18 cellular contexts compared by ENCODE assay signal in genomic region chr10:18362892-18363291, GRCh38.
DNase-seq lines count a peak whose midpoint lies in the region; ATAC-seq, FAIRE-seq and TF ChIP-seq lines count a peak whose summit lies in the region.
"Had no signal": no experiment of that assay in that cellular context is flagged by ENCODE, and none has a peak within 500 bp of the region (broad histone marks: within the 10 kb centered on the region; RNA-seq: fewer than 3 reads in every experiment).

No MANE protein-coding gene starts in this region.

- intact Hi-C loops in GM12878 (cut with micrococcal nuclease; ENCODE audit: unreplicated experiment) = no loop called here

- H3K9me3 Mint-ChIP-seq in activated CD8-positive, alpha-beta T cell treated with anti-CD3 and anti-CD28 coated beads, Interleukin-2, amount 10 ng/mL, durations not matched to agents 7 days and 5 days (ENCODE audit: insufficient read depth) = no peaks in the 10 kb centered on the region

- H3K79me2 ChIP-seq in MM.1S (ENCODE audit: low read length) (no peaks in the 10 kb centered on the region), GM12878 (ENCODE audit: control insufficient read depth, insufficient read depth, low read length) (no peaks in the 10 kb centered on the region)

- peak; percentile 35 for DNase-seq in MM.1S
- DNase-seq in NCI-H82 treated with DMSO at 0.1 percent for 48 hours (lab: John Stamatoyannopoulos, UW; ENCODE audit: unreplicated experiment) = peak; percentile 65
- no peak for DNase-seq in GM12878 (ENCODE audit: low read depth, low spot score)
- DNase-seq in foreskin fibroblast = no peak
- DNase-seq in activated CD8-positive, alpha-beta T cell treated with anti-CD3 and anti-CD28 coated beads, Interleukin-2, amount 10 ng/mL, durations not matched to agents 7 days and 5 days = no peak
- no peak for DNase-seq in stimulated activated CD4-positive, alpha-beta T cell treated with anti-CD3 and anti-CD28 coated beads, Interleukin-4, amount 100 ng/mL, for 24 hours
- DNase-seq: C1 segment of cervical spinal cord; Calu3; CD4-positive, alpha-beta memory T cell; COR-L47; DMS53; DMS79 treated with DMSO at 0.1 percent for 48 hours; GF-D8; GOT3; HFFc6 had no signal

- H4K20me1 ChIP-seq in MM.1S (ENCODE audit: insufficient read depth, low read length) = no peaks in the 10 kb centered on the region
- H4K20me1 ChIP-seq in GM12878 (ENCODE audit: control insufficient read depth, insufficient read depth) = no peaks in the 10 kb centered on the region

- H3K36me3 Mint-ChIP-seq in activated CD8-positive, alpha-beta T cell treated with anti-CD3 and anti-CD28 coated beads, Interleukin-2, amount 10 ng/mL, durations not matched to agents 7 days and 5 days (ENCODE audit: low read depth) = no peaks in the 10 kb centered on the region
- H3K36me3 Mint-ChIP-seq: CD4-positive, alpha-beta memory T cell had no signal

- H3K36me3 ChIP-seq in MM.1S (replicated peaks; ENCODE audit: insufficient read depth, low read length) (no peaks in the 10 kb centered on the region), GM12878 (ENCODE audit: control insufficient read depth in 2 of 2, insufficient read depth in 2 of 2, low read length in 1 of 2) (no peaks in the 10 kb centered on the region)
- H3K36me3 ChIP-seq: HAP-1 had no signal

- H2AFZ ChIP-seq in MM.1S (ENCODE audit: low read length) = no peak overlapping the region; the same call in 1 of the 2 replicates
- H2AFZ ChIP-seq in GM12878 (ENCODE audit: control insufficient read depth, low read depth, low read length) = no peak overlapping the region

- POLR2A ChIA-PET in GM12878 (lab: Charles Lee) = no interaction called here
- POLR2A ChIA-PET in activated CD8-positive, alpha-beta T cell treated with anti-CD3 and anti-CD28 coated beads, Interleukin-2, amount 10 ng/mL, durations not matched to agents 7 days and 5 days (lab: Charles Lee) = no interaction called here

- SMC1A ChIA-PET in GM12878 (lab: Charles Lee; ENCODE audit: uncharacterized antibody, unreplicated experiment) = interaction anchor here (0.6 to 1.6 kb wide), 5 partner anchors 10 to 215 kb away, joined by 3 to 4 read pairs (median 3); no protein-coding TSS in a partner anchor

- no peak for TF ChIP-seq EP300 in GM12878 (IDR thresholded peaks at IDR 0.05; ENCODE audit: borderline replicate concordance in 1 of 2, control insufficient read depth in 1 of 2, low read depth in 2 of 2, low read length in 2 of 2)

- no TSS peak for BruUV-seq in GM12878 (replicated peaks; lab: Mats Ljungman, UMichigan)

- H3K27me3 ChIP-seq in MM.1S (replicated peaks; ENCODE audit: insufficient read depth, low read length) = no peaks in the 10 kb centered on the region
- no peaks in the 10 kb centered on the region for H3K27me3 ChIP-seq in GM12878 (replicated peaks in 1 of 2; ENCODE audit: control insufficient read depth in 2 of 2, insufficient read depth in 2 of 2, low read length in 1 of 2)

- no peak for TF ChIP-seq POLR2A in GM12878 (IDR thresholded peaks at IDR 0.05; ENCODE audit: low read depth, low read length)

- H3K4me3 Mint-ChIP-seq in activated CD8-positive, alpha-beta T cell treated with anti-CD3 and anti-CD28 coated beads, Interleukin-2, amount 10 ng/mL, durations not matched to agents 7 days and 5 days = no peak overlapping the region
- H3K4me3 Mint-ChIP-seq: CD4-positive, alpha-beta memory T cell; HFFc6 had no signal

- H3K27ac Mint-ChIP-seq in activated CD8-positive, alpha-beta T cell treated with anti-CD3 and anti-CD28 coated beads, Interleukin-2, amount 10 ng/mL, durations not matched to agents 7 days and 5 days = no peak overlapping the region
- H3K27ac Mint-ChIP-seq: CD4-positive, alpha-beta memory T cell; HFFc6 had no signal

- no peaks in the 10 kb centered on the region for H3F3A ChIP-seq in MM.1S (ENCODE audit: insufficient read depth, low read length)

- H3K9me3 ChIP-seq in MM.1S (replicated peaks; ENCODE audit: insufficient read depth, low read length) = no peaks in the 10 kb centered on the region
- no peaks in the 10 kb centered on the region for H3K9me3 ChIP-seq in GM12878 (replicated peaks; ENCODE audit: control insufficient read depth, insufficient read depth, low read length)
- H3K9me3 ChIP-seq: HAP-1 had no signal

- H3K4me1 ChIP-seq in MM.1S (ENCODE audit: low read length) (no peaks in the 10 kb centered on the region), GM12878 (ENCODE audit: control insufficient read depth, insufficient read depth, low read length) (no peaks in the 10 kb centered on the region)

- peak; percentile 18; the same call in 1 of the 3 replicates for ATAC-seq in GM12878
- no peak for ATAC-seq in activated CD8-positive, alpha-beta T cell treated with anti-CD3 and anti-CD28 coated beads, Interleukin-2, amount 10 ng/mL, durations not matched to agents 7 days and 5 days

- H3K4me1 Mint-ChIP-seq in activated CD8-positive, alpha-beta T cell treated with anti-CD3 and anti-CD28 coated beads, Interleukin-2, amount 10 ng/mL, durations not matched to agents 7 days and 5 days (ENCODE audit: low read depth) = no peaks in the 10 kb centered on the region
- H3K4me1 Mint-ChIP-seq: CD4-positive, alpha-beta memory T cell had no signal

- H3K9ac ChIP-seq in MM.1S (ENCODE audit: low read length) (no peak overlapping the region), GM12878 (ENCODE audit: control insufficient read depth, insufficient read depth, low read length) (no peak overlapping the region)

- TF ChIP-seq CTCF in MM.1S (IDR thresholded peaks at IDR 0.05; ENCODE audit: low read length) = no peak
- TF ChIP-seq CTCF in GM12878 (IDR thresholded peaks at IDR 0.05 in 2 of 3, conservative IDR thresholded peaks at IDR 0.05 in 1 of 3; ENCODE audit: control insufficient read depth in 2 of 3, extremely low read depth in 1 of 3, insufficient read depth in 1 of 3, low read depth in 3 of 3, low read length in 3 of 3) = no peak
- TF ChIP-seq CTCF in foreskin fibroblast (IDR thresholded peaks at IDR 0.05; ENCODE audit: low read depth, low read length) = no peak

- in situ Hi-C loops in GM12878 (cut with MboI) = no loop called here

- RAD21 ChIA-PET in GM12878 (lab: Charles Lee; ENCODE audit: unreplicated experiment) = no interaction called here

- 26% methylated on average over 1 of the region's 1 CpG for WGBS in GM12878 (ENCODE audit: insufficient coverage, insufficient replicate concordance, low lambda C conversion rate, missing lambda C conversion rate)

- CTCF ChIA-PET in GM12878 (lab: Yijun Ruan, JAX) = interaction anchor here (1.3 kb wide), 1 partner anchor 9 kb away, joined by 8 read pairs; no protein-coding TSS in a partner anchor
- CTCF ChIA-PET in activated CD8-positive, alpha-beta T cell treated with anti-CD3 and anti-CD28 coated beads, Interleukin-2, amount 10 ng/mL, durations not matched to agents 7 days and 5 days (lab: Charles Lee) = no interaction called here

- H3K4me2 ChIP-seq in MM.1S (ENCODE audit: low read depth, low read length) = no peak overlapping the region
- no peak overlapping the region for H3K4me2 ChIP-seq in GM12878 (ENCODE audit: control insufficient read depth, insufficient read depth)

- H3K4me3 ChIP-seq in MM.1S (ENCODE audit: low read length) (no peak overlapping the region), GM12878 (no peak overlapping the region), foreskin fibroblast (ENCODE audit: low read depth in 1 of 2, low read length in 2 of 2) (no peak overlapping the region)
- H3K4me3 ChIP-seq: HAP-1 had no signal

- H3K27me3 Mint-ChIP-seq in activated CD8-positive, alpha-beta T cell treated with anti-CD3 and anti-CD28 coated beads, Interleukin-2, amount 10 ng/mL, durations not matched to agents 7 days and 5 days (ENCODE audit: low read depth) = no peaks in the 10 kb centered on the region

- no peaks in the 10 kb centered on the region for H3K9me2 ChIP-seq in MM.1S (replicated peaks; ENCODE audit: insufficient read depth, low read length)

- TF ChIP-seq RAD21 in GM12878 (IDR thresholded peaks at IDR 0.05; ENCODE audit: insufficient read depth, low read depth, low read length) = no peak

- H3K27ac ChIP-seq in MM.1S (ENCODE audit: low read length) (no peak overlapping the region), GM12878 (ENCODE audit: control insufficient read depth, insufficient read depth) (no peak overlapping the region)

- FAIRE-seq in GM12878 (lab: Jason Lieb, UNC) = no peak
- FAIRE-seq: GM12892, H54 had no signal

TF ChIP-seq in GM12878, 131 proteins besides CTCF, POLR2A, EP300 and RAD21:
- no peak for TF ChIP-seq SP1 (IDR thresholded peaks at IDR 0.05; ENCODE audit: low read depth, low read length)

Comparison
In these comparisons a context has a peak if more than half of its experiments do, and no peak if none do; other contexts are left out.
1. DNase-seq: peak in MM.1S (single experiment) and NCI-H82 treated with DMSO at 0.1 percent for 48 hours (single experiment); none in GM12878 (single experiment), foreskin fibroblast (0 of 2), activated CD8-positive, alpha-beta T cell treated with anti-CD3 and anti-CD28 coated beads, Interleukin-2, amount 10 ng/mL, durations not matched to agents 7 days and 5 days (single experiment) and stimulated activated CD4-positive, alpha-beta T cell treated with anti-CD3 and anti-CD28 coated beads, Interleukin-4, amount 100 ng/mL, for 24 hours (single experiment).